1 cellular context compared by ENCODE assay signal in genomic region chr19:43777163-43777700, GRCh38.
TF ChIP-seq lines count a peak whose summit lies in the region.

No MANE protein-coding gene starts in this region.

TF ChIP-seq in K562, 482 proteins besides CTCF, POLR2A, EP300 and RAD21 (continued from another document and continues in another):
- TF ChIP-seq ATF3 (IDR thresholded peaks at IDR 0.05) (peak; percentile 51; the same call in 1 of the 2 replicates), ATF3 (CRISPR knock-in tag; conservative IDR thresholded peaks at IDR 0.05) (no peak), PTBP1 (IDR thresholded peaks at IDR 0.05; ENCODE audit: low read depth, low read length) (peak; percentile 99), ZNF785 (CRISPR knock-in tag; IDR thresholded peaks at IDR 0.05) (no peak), ZNF583 (CRISPR knock-in tag; IDR thresholded peaks at IDR 0.05) (no peak), GTF2E2 (tag; IDR thresholded peaks at IDR 0.05) (no peak), DPF2 (IDR thresholded peaks at IDR 0.05) (0 out of 2 replicates have a peak, but pooled peaks have one; percentile 21), ZBTB8A (IDR thresholded peaks at IDR 0.05; ENCODE audit: partially characterized antibody) (no peak), MAFK (IDR thresholded peaks at IDR 0.05; ENCODE audit: low read length) (no peak), E2F1 (CRISPR knock-in tag; IDR thresholded peaks at IDR 0.05) (no peak), KDM1A (IDR thresholded peaks at IDR 0.05) (peak; percentile 13 to 66; a peak in 2 of 4 replicates), LCOR (CRISPR knock-in tag; IDR thresholded peaks at IDR 0.05) (no peak), SNRNP70 (optimal IDR thresholded peaks at IDR 0.05; ENCODE audit: low read depth, low read length) (no peak), SMAD1 (IDR thresholded peaks at IDR 0.05; ENCODE audit: low read depth, low read length, partially characterized antibody) (no peak), ASH1L (IDR thresholded peaks at IDR 0.05; ENCODE audit: borderline replicate concordance, low read depth, partially characterized antibody) (no peak), POLR2AphosphoS5 (IDR thresholded peaks at IDR 0.05; ENCODE audit: control insufficient read depth, insufficient read depth, low read depth, low read length) (no peak), CBFA2T3 (IDR thresholded peaks at IDR 0.05) (no peak), RAD51 (IDR thresholded peaks at IDR 0.05; ENCODE audit: borderline replicate concordance, low read depth) (no peak), ZSCAN29 (IDR thresholded peaks at IDR 0.05) (peak; percentile 64; the same call in 1 of the 2 replicates), FOXK1 (CRISPR knock-in tag; IDR thresholded peaks at IDR 0.05; ENCODE audit: borderline replicate concordance) (no peak), ZFP91 (CRISPR knock-in tag; IDR thresholded peaks at IDR 0.05) (no peak), MTA1 (IDR thresholded peaks at IDR 0.05; ENCODE audit: borderline replicate concordance) (peak; percentile 46; the same call in 1 of the 2 replicates), E4F1 (CRISPR knock-in tag; IDR thresholded peaks at IDR 0.05; ENCODE audit: borderline replicate concordance) (no peak), ZNF589 (CRISPR knock-in tag; IDR thresholded peaks at IDR 0.05; ENCODE audit: low read depth) (peak; percentile 42; the same call in 1 of the 2 replicates), TCF15 (CRISPR knock-in tag; IDR thresholded peaks at IDR 0.05) (no peak), NCOA2 (IDR thresholded peaks at IDR 0.05; ENCODE audit: partially characterized antibody in 2 of 2) (no peak), E2F4 (CRISPR knock-in tag; IDR thresholded peaks at IDR 0.05; ENCODE audit: low read depth) (no peak), MCM5 (IDR thresholded peaks at IDR 0.05; ENCODE audit: low read depth) (no peak), NR2C2 (CRISPR knock-in tag; IDR thresholded peaks at IDR 0.05) (no peak), NR2C2 (tag; IDR thresholded peaks at IDR 0.05) (0 out of 2 replicates have a peak, but pooled peaks have one; percentile 23), ARID4B (CRISPR knock-in tag; IDR thresholded peaks at IDR 0.05) (no peak), MAFG (tag; conservative IDR thresholded peaks at IDR 0.05) (no peak), CCAR2 (IDR thresholded peaks at IDR 0.05; ENCODE audit: low read depth, low read length) (no peak), VEZF1 (CRISPR knock-in tag; IDR thresholded peaks at IDR 0.05) (peak; percentile 94), SMAD4 (CRISPR knock-in tag; conservative IDR thresholded peaks at IDR 0.05) (no peak), MYNN (IDR thresholded peaks at IDR 0.05) (no peak), MYNN (CRISPR knock-in tag; IDR thresholded peaks at IDR 0.05) (no peak), ZNF184 (CRISPR knock-in tag; IDR thresholded peaks at IDR 0.05) (no peak), TCFL5 (CRISPR knock-in tag; conservative IDR thresholded peaks at IDR 0.05) (no peak), CBX1 (IDR thresholded peaks at IDR 0.05; ENCODE audit: low read depth) (no peak), AFF4 (CRISPR knock-in tag; IDR thresholded peaks at IDR 0.05) (no peak), ZNF217 (CRISPR knock-in tag; IDR thresholded peaks at IDR 0.05) (no peak), NKRF (IDR thresholded peaks at IDR 0.05; ENCODE audit: borderline replicate concordance) (0 out of 2 replicates have a peak, but pooled peaks have one; percentile 18)
